ENCODE assay signal across 12 cellular contexts in the genomic region with DNA sequence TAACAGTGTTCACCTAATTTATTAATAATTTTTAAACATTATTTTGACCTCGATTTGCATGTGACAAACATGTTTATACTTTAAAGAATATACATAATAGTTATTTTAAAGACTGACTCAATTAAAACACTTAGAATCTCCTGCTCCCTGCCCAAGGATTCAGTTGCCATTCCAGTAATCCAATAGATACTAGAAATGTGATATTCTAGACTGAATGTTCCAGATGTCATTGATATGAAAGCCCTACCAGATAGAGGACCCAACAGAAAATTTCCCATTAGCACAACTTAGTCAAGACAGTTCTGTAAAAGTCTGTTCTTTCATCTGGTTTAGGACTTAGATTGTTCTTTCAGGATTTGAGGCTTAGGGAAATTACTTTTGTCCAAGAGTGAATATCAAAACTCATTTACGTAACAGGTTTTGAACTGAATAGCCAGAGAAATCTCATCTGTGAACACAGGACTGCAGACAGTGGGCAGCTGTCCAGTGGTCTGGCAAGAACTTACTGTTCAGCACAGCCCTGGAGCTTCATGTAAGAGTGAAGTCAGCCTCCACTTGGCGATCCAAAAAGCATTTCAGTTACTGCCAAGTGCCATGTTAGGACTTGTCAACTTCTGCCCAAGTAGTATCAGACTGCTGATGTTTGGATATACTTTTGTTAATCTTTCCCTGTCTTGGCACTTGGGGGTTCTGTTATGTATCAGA.
DNase-seq lines count a peak whose midpoint lies in the region; ATAC-seq, FAIRE-seq and TF ChIP-seq lines count a peak whose summit lies in the region.
"Had no signal": no experiment of that assay in that cellular context is flagged by ENCODE, and none has a peak within 500 bp of the region (broad histone marks: within the 10 kb centered on the region; RNA-seq: fewer than 3 reads in every experiment).

No MANE protein-coding gene starts in this region.

- no peaks in the 10 kb centered on the region for H3K9me3 ChIP-seq in astrocyte (ENCODE audit: insufficient read depth, low read depth, low read length)
- peaks cover 1% of the 10 kb centered on the region for H3K9me3 ChIP-seq in trophoblast cell (ENCODE audit: insufficient read depth, low read depth, low read length)

- no peak overlapping the region for H3K9ac ChIP-seq in astrocyte (ENCODE audit: low read length)
- no peak overlapping the region for H3K9ac ChIP-seq in trophoblast cell (ENCODE audit: low read length)

- H2AK5ac ChIP-seq in trophoblast cell (ENCODE audit: low read length) = no peak overlapping the region

- H3K4me1 ChIP-seq in astrocyte (ENCODE audit: insufficient read depth, low read length) (no peaks in the 10 kb centered on the region), trophoblast cell (ENCODE audit: control insufficient read depth in 1 of 2, insufficient read depth in 2 of 2, low read length in 2 of 2) (peaks cover 0 to 2% of the 10 kb centered on the region in 2 experiments)

- WGBS in trophoblast cell (ENCODE audit: extremely low coverage, insufficient coverage, insufficient read length) = no CpG with 5 or more reads among the region's 3 CpGs

- no peak overlapping the region for H3K23ac ChIP-seq in trophoblast cell (ENCODE audit: low read length)

- intact Hi-C loops in activated CD8-positive, alpha-beta T cell treated with anti-CD3 and anti-CD28 coated beads for 36 hours (cut with micrococcal nuclease) = no loop called here

- H2BK5ac ChIP-seq in trophoblast cell (ENCODE audit: low read depth, low read length, poor library complexity) = no peak overlapping the region

- no peak overlapping the region for H3K4ac ChIP-seq in trophoblast cell (ENCODE audit: low read depth, low read length)

- H3K36me3 ChIP-seq in astrocyte (ENCODE audit: insufficient read depth, low read length) (no peaks in the 10 kb centered on the region), trophoblast cell (ENCODE audit: control insufficient read depth in 1 of 2, insufficient read depth in 2 of 2, low read length in 2 of 2) (no peaks in the 10 kb centered on the region)

- no peaks in the 10 kb centered on the region for H3K4me1 Mint-ChIP-seq in astrocyte (ENCODE audit: low read depth, unreplicated experiment)
- H3K4me1 Mint-ChIP-seq in activated CD8-positive, alpha-beta T cell treated with anti-CD3 and anti-CD28 coated beads for 36 hours (ENCODE audit: low read depth) = no peaks in the 10 kb centered on the region

- DNase-seq in AG10803 (ENCODE audit: low read depth) = peak; percentile 87
- peak; percentile 81 for DNase-seq in astrocyte (ENCODE audit: low read depth)
- DNase-seq in globus pallidus (ENCODE audit: low spot score) = peak; percentile 56
- DNase-seq in trophoblast cell = no peak
- no peak for DNase-seq in NCI-H2081 treated with DMSO at 0.1 percent for 48 hours (lab: John Stamatoyannopoulos, UW)
- no peak for DNase-seq in DMS79 treated with DMSO at 0.1 percent for 48 hours (lab: John Stamatoyannopoulos, UW)
- no peak for DNase-seq in activated CD8-positive, alpha-beta T cell treated with anti-CD3 and anti-CD28 coated beads for 36 hours
- DNase-seq: activated CD4-positive, alpha-beta T cell treated with anti-CD3 and anti-CD28 coated beads for 1 hour; SHP77; stimulated activated CD8-positive, alpha-beta memory T cell treated with anti-CD3 and anti-CD28 coated beads, Interleukin-4, amount 100 ng/mL, for 48 hours had no signal

- H4K91ac ChIP-seq in trophoblast cell (ENCODE audit: low read depth, low read length) = no peak overlapping the region

- H3K4me2 ChIP-seq in astrocyte (ENCODE audit: low read length) (no peak overlapping the region), trophoblast cell (ENCODE audit: low read length) (no peak overlapping the region)

- H3K27ac ChIP-seq in astrocyte (ENCODE audit: low read depth, low read length) (no peak overlapping the region), trophoblast cell (ENCODE audit: low read depth, low read length) (no peak overlapping the region)

- H3K4me3 Mint-ChIP-seq in astrocyte (ENCODE audit: unreplicated experiment) = no peak overlapping the region
- H3K4me3 Mint-ChIP-seq in activated CD8-positive, alpha-beta T cell treated with anti-CD3 and anti-CD28 coated beads for 36 hours = no peak overlapping the region
- H3K4me3 Mint-ChIP-seq: activated naive CD8-positive, alpha-beta T cell had no signal

- CTCF ChIA-PET in activated CD8-positive, alpha-beta T cell treated with anti-CD3 and anti-CD28 coated beads for 36 hours (lab: Charles Lee) = no interaction called here

- H3K27me3 ChIP-seq in astrocyte (ENCODE audit: insufficient read depth, low read length) (no peaks in the 10 kb centered on the region), trophoblast cell (ENCODE audit: insufficient read depth, low read length) (no peaks in the 10 kb centered on the region)

- H3K9me3 Mint-ChIP-seq in astrocyte (ENCODE audit: unreplicated experiment) = no peaks in the 10 kb centered on the region
- no peaks in the 10 kb centered on the region for H3K9me3 Mint-ChIP-seq in activated CD8-positive, alpha-beta T cell treated with anti-CD3 and anti-CD28 coated beads for 36 hours

- POLR2A ChIA-PET in activated CD8-positive, alpha-beta T cell treated with anti-CD3 and anti-CD28 coated beads for 36 hours (lab: Charles Lee) = interaction anchor here (0.6 kb wide), 1 partner anchor 308 kb away, joined by 4 read pairs; no protein-coding TSS in a partner anchor

- H2BK120ac ChIP-seq in trophoblast cell (ENCODE audit: insufficient read depth, low read length, poor library complexity) = no peak overlapping the region

- H4K20me1 ChIP-seq in astrocyte (ENCODE audit: insufficient read depth, low read length) = no peaks in the 10 kb centered on the region

- no peaks in the 10 kb centered on the region for H3K79me1 ChIP-seq in trophoblast cell (ENCODE audit: low read length)

- no peak overlapping the region for H2BK12ac ChIP-seq in trophoblast cell (ENCODE audit: low read length)

- H3K36me3 Mint-ChIP-seq in astrocyte (ENCODE audit: low read depth, unreplicated experiment) = no peaks in the 10 kb centered on the region
- no peaks in the 10 kb centered on the region for H3K36me3 Mint-ChIP-seq in activated CD8-positive, alpha-beta T cell treated with anti-CD3 and anti-CD28 coated beads for 36 hours (ENCODE audit: low read depth)
- H3K36me3 Mint-ChIP-seq: activated naive CD8-positive, alpha-beta T cell had no signal

- TF ChIP-seq CTCF in AG10803 (conservative IDR thresholded peaks at IDR 0.05; ENCODE audit: low read length) (no peak), astrocyte (IDR thresholded peaks at IDR 0.05; ENCODE audit: insufficient read depth, low read depth, low read length) (no peak)
- TF ChIP-seq CTCF in activated CD8-positive, alpha-beta T cell treated with anti-CD3 and anti-CD28 coated beads for 36 hours (IDR thresholded peaks at IDR 0.05) = no peak

- no peak overlapping the region for H3K27ac Mint-ChIP-seq in astrocyte (ENCODE audit: unreplicated experiment)
- H3K27ac Mint-ChIP-seq in activated CD8-positive, alpha-beta T cell treated with anti-CD3 and anti-CD28 coated beads for 36 hours = no peak overlapping the region
- H3K27ac Mint-ChIP-seq: activated naive CD8-positive, alpha-beta T cell had no signal

- H3K14ac ChIP-seq in trophoblast cell (ENCODE audit: low read length) = no peak overlapping the region

- H3K79me2 ChIP-seq in astrocyte (ENCODE audit: insufficient read depth, low read length) (no peaks in the 10 kb centered on the region), trophoblast cell (ENCODE audit: control insufficient read depth, insufficient read depth, low read length, poor library complexity) (no peaks in the 10 kb centered on the region)

- H3K18ac ChIP-seq in trophoblast cell (ENCODE audit: low read length) = no peak overlapping the region

- H3K27me3 Mint-ChIP-seq in astrocyte (ENCODE audit: low read depth, unreplicated experiment) = no peaks in the 10 kb centered on the region
- peaks cover 2% of the 10 kb centered on the region for H3K27me3 Mint-ChIP-seq in activated CD8-positive, alpha-beta T cell treated with anti-CD3 and anti-CD28 coated beads for 36 hours

- peak overlapping the region; percentile 62 for H4K12ac ChIP-seq in trophoblast cell (ENCODE audit: low read depth, low read length)

- H2AFZ ChIP-seq in astrocyte (ENCODE audit: low read depth, low read length) = no peak overlapping the region
- no peak overlapping the region for H2AFZ ChIP-seq in trophoblast cell (ENCODE audit: insufficient read depth, low read length, poor library complexity)

- no peak overlapping the region for H4K8ac ChIP-seq in trophoblast cell (ENCODE audit: low read depth, low read length)

- no peak overlapping the region for H3K4me3 ChIP-seq in AG10803 (ENCODE audit: low read length)
- no peak overlapping the region for H3K4me3 ChIP-seq in astrocyte (ENCODE audit: insufficient read depth, low read depth, low read length)
- no peak overlapping the region for H3K4me3 ChIP-seq in trophoblast cell (ENCODE audit: low read depth, low read length)

- no peak for ATAC-seq in HG03342 (IDR thresholded peaks at IDR 0.05; ENCODE audit: unreplicated experiment)
- no peak for ATAC-seq in activated CD8-positive, alpha-beta T cell treated with anti-CD3 and anti-CD28 coated beads for 36 hours

- no peak for FAIRE-seq in astrocyte (lab: Jason Lieb, UNC)

Comparison
In these comparisons a context has a peak if more than half of its experiments do, and no peak if none do; other contexts are left out.
1. DNase-seq: peak in AG10803 (single experiment), astrocyte (single experiment) and globus pallidus (single experiment); none in trophoblast cell (0 of 2), NCI-H2081 treated with DMSO at 0.1 percent for 48 hours (single experiment), DMS79 treated with DMSO at 0.1 percent for 48 hours (single experiment) and activated CD8-positive, alpha-beta T cell treated with anti-CD3 and anti-CD28 coated beads for 36 hours (single experiment).